7 cellular contexts compared by ENCODE assay signal in the genomic region with DNA sequence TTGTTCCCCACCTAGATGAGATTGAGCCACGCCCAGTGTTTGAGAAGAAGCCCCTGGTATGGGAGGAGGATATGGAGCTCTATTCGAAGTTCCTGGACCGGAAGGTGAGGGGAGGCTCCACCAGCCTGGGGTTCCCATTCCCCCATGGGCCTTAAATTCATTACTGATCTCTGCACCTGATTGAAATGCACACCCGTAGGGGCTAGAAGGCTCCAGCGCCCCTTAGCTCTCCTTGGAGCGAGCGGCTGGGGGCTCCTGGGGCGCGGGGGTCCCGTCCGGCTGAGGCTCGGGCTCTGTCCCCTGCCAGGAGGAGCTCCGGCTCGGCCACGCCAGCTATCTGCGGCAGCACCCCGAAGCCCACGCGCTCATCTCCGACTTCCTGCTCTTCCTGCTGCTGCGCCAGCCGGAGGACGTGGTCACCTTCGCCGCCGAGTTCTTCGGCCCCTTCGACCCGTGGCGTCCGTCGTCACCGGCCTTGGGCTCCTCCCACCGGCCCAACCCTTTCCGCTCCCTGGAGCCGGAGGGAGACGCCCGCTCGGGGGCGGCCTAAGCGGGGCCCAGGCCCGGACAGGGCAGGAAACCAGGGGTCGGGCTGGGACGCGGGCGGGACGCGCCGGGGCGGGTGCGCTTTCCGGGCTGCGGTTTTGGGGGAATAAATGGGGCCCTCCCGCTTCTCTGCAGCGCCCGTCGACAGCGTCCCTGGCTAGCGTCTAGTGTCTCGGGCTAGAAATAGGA. TPM values are rescaled to one million over a fixed set of nuclear protein-coding genes. Genes with fewer than 3 reads are reported as not detected.
A peak's percentile ranks its signal among the peaks of the same experiment; 100 is the strongest.
DNase-seq lines count a peak whose midpoint lies in the region; ATAC-seq lines count a peak whose summit lies in the region.

No MANE protein-coding gene starts in this region.

- no peaks in the 10 kb centered on the region for H3K9me3 ChIP-seq in aorta (ENCODE audit: control insufficient read depth, low read length)

- intact Hi-C loops in left cardiac atrium (cut with DNase I) = loop anchor here in 1 of 2 donors (10.0 kb wide), 1 partner anchor 183 kb away; no protein-coding TSS in a partner anchor
- intact Hi-C loops in aorta (cut with DNase I) = no loop called here

- H3K27ac Mint-ChIP-seq in activated naive CD8-positive, alpha-beta T cell treated with anti-CD3 and anti-CD28 coated beads, Interleukin-2, amount 10 ng/mL, durations not matched to agents 7 days and 5 days = peak overlapping the region; percentile 84

- peaks cover 21% of the 10 kb centered on the region for H3K4me1 Mint-ChIP-seq in activated naive CD8-positive, alpha-beta T cell treated with anti-CD3 and anti-CD28 coated beads, Interleukin-2, amount 10 ng/mL, durations not matched to agents 7 days and 5 days

- H3K4me1 ChIP-seq in rectal smooth muscle tissue (ENCODE audit: control insufficient read depth, insufficient read depth, low read length) (peaks cover 2% of the 10 kb centered on the region), aorta (ENCODE audit: control insufficient read depth in 1 of 2, insufficient read depth in 2 of 2, low read length in 2 of 2) (no peaks in the 10 kb centered on the region)

- 5% methylated on average over 60 of the region's 60 CpGs for WGBS in aorta, 2 donors

- no peaks in the 10 kb centered on the region for H3K36me3 ChIP-seq in rectal smooth muscle tissue (ENCODE audit: control insufficient read depth, insufficient read depth, low read length)
- no peaks in the 10 kb centered on the region for H3K36me3 ChIP-seq in aorta (ENCODE audit: control insufficient read depth in 1 of 2, insufficient read depth in 2 of 2, low read length in 1 of 2)

- DNase-seq in SKM-1 treated with dmso at 0.1 percent for 144 hours (lab: John Stamatoyannopoulos, UW; ENCODE audit: unreplicated experiment) (peak; percentile 85), left cardiac atrium (peak; percentile 95), aorta (peak; percentile 96)
- DNase-seq in activated naive CD8-positive, alpha-beta T cell treated with anti-CD3 and anti-CD28 coated beads, Interleukin-2, amount 10 ng/mL, durations not matched to agents 7 days and 5 days = peak; percentile 82

- H3K9ac ChIP-seq in rectal smooth muscle tissue (ENCODE audit: low read length) = peak overlapping the region; percentile 54

- H3K27ac ChIP-seq in rectal smooth muscle tissue (ENCODE audit: low read depth, low read length) = peak overlapping the region; percentile 71
- peak overlapping the region; percentile 40 to 66 for H3K27ac ChIP-seq in aorta (ENCODE audit: low read depth in 1 of 2, low read length in 2 of 2)

- no peaks in the 10 kb centered on the region for H3K9me3 Mint-ChIP-seq in activated naive CD8-positive, alpha-beta T cell treated with anti-CD3 and anti-CD28 coated beads, Interleukin-2, amount 10 ng/mL, durations not matched to agents 7 days and 5 days

- peak; percentile 90 for ATAC-seq in GM18909 (IDR thresholded peaks at IDR 0.05; ENCODE audit: poor library complexity, unreplicated experiment)
- peak; percentile 88 for ATAC-seq in HG03097 (IDR thresholded peaks at IDR 0.05; ENCODE audit: low FRiP score, unreplicated experiment)
- peak; percentile 96 for ATAC-seq in activated naive CD8-positive, alpha-beta T cell treated with anti-CD3 and anti-CD28 coated beads, Interleukin-2, amount 10 ng/mL, durations not matched to agents 7 days and 5 days (ENCODE audit: low read depth)
- peak; percentile 95 for ATAC-seq in left cardiac atrium
- peak; percentile 94 for ATAC-seq in aorta (ENCODE audit: low FRiP score)

- POLR2A ChIA-PET in activated naive CD8-positive, alpha-beta T cell treated with anti-CD3 and anti-CD28 coated beads, Interleukin-2, amount 10 ng/mL, durations not matched to agents 7 days and 5 days (lab: Charles Lee) = interaction anchor here (0.5 to 1.4 kb wide), 5 partner anchors 11 to 231 kb away, joined by 3 to 12 read pairs (median 3); a partner anchor contains a TSS

- H3K36me3 Mint-ChIP-seq in activated naive CD8-positive, alpha-beta T cell treated with anti-CD3 and anti-CD28 coated beads, Interleukin-2, amount 10 ng/mL, durations not matched to agents 7 days and 5 days = no peaks in the 10 kb centered on the region

- H3K27me3 ChIP-seq in rectal smooth muscle tissue (ENCODE audit: control insufficient read depth, insufficient read depth, low read length) (no peaks in the 10 kb centered on the region), aorta (ENCODE audit: control insufficient read depth in 1 of 2, insufficient read depth in 2 of 2, low read length in 1 of 2) (no peaks in the 10 kb centered on the region)

- H3K4me3 Mint-ChIP-seq in activated naive CD8-positive, alpha-beta T cell treated with anti-CD3 and anti-CD28 coated beads, Interleukin-2, amount 10 ng/mL, durations not matched to agents 7 days and 5 days = peak overlapping the region; percentile 80

- H3K27me3 Mint-ChIP-seq in activated naive CD8-positive, alpha-beta T cell treated with anti-CD3 and anti-CD28 coated beads, Interleukin-2, amount 10 ng/mL, durations not matched to agents 7 days and 5 days = peaks cover 13% of the 10 kb centered on the region

- H3K4me3 ChIP-seq in rectal smooth muscle tissue (ENCODE audit: low read length) = peak overlapping the region; percentile 56
- H3K4me3 ChIP-seq in aorta (ENCODE audit: low read length in 2 of 2) = peak overlapping the region; percentile 8 to 9

RNA-seq across cellular contexts. Expression of a gene that starts 10.9 kb away (rescaled TPM):
- total RNA-seq in activated naive CD8-positive, alpha-beta T cell treated with anti-CD3 and anti-CD28 coated beads, Interleukin-2, amount 10 ng/mL, durations not matched to agents 7 days and 5 days = not detected
- total RNA-seq in left cardiac atrium = not detected
- total RNA-seq in aorta = not detected
- polyA plus RNA-seq in aorta = under 1 TPM; 0.03 to 0.50 TPM

RNA-seq across cellular contexts. Expression of a gene that starts 14.5 kb away (rescaled TPM):
- 1 to 10 TPM; 1.6 to 1.7 TPM for total RNA-seq in activated naive CD8-positive, alpha-beta T cell treated with anti-CD3 and anti-CD28 coated beads, Interleukin-2, amount 10 ng/mL, durations not matched to agents 7 days and 5 days
- 10 to 100 TPM in 1 of 2 donors, 1 to 10 TPM in 1; 8.5 to 16.1 TPM for total RNA-seq in left cardiac atrium
- 10 to 100 TPM; 40.1 to 56.1 TPM for total RNA-seq in aorta
- polyA plus RNA-seq in aorta = 1 to 10 TPM; 1.9 to 4.1 TPM

RNA-seq across cellular contexts. Expression of a gene that starts 32.1 kb away (rescaled TPM):
- 100 to 1,000 TPM; 169 to 174 TPM for total RNA-seq in activated naive CD8-positive, alpha-beta T cell treated with anti-CD3 and anti-CD28 coated beads, Interleukin-2, amount 10 ng/mL, durations not matched to agents 7 days and 5 days
- total RNA-seq in left cardiac atrium (100 to 1,000 TPM; 101 to 106 TPM), aorta (100 to 1,000 TPM; 141 to 162 TPM)
- polyA plus RNA-seq in aorta = 100 to 1,000 TPM in 1 of 2 donors, 10 to 100 TPM in 1; 61.6 to 137 TPM

RNA-seq across cellular contexts. Expression of a gene that starts 51.3 kb away (rescaled TPM):
- total RNA-seq in activated naive CD8-positive, alpha-beta T cell treated with anti-CD3 and anti-CD28 coated beads, Interleukin-2, amount 10 ng/mL, durations not matched to agents 7 days and 5 days = not detected
- total RNA-seq in left cardiac atrium (not detected), aorta (under 1 TPM in 1 of 2 donors, not detected in 1; 0.65 TPM)
- polyA plus RNA-seq in aorta = 10 to 100 TPM in 1 of 2 donors, 1 to 10 TPM in 1; 1.1 to 40.3 TPM

Comparison
In these comparisons a context has a peak if more than half of its experiments do, and no peak if none do; other contexts are left out.
1. Peak in every context shown above with its lines: DNase-seq, ATAC-seq, H3K4me3 ChIP-seq and H3K27ac ChIP-seq.